Comparison of ENCODE assay signal across 8 cellular contexts in genomic region chr2:240569523-240569997, GRCh38.
DNase-seq lines count a peak whose midpoint lies in the region; ATAC-seq and TF ChIP-seq lines count a peak whose summit lies in the region.

No MANE protein-coding gene starts in this region.

- peak overlapping the region; percentile 68 for H3K4me3 ChIP-seq in AG10803 (ENCODE audit: low read length)
- H3K4me3 ChIP-seq in NT2/D1 (ENCODE audit: insufficient read length, low read depth) = peak overlapping the region; percentile 57
- H3K4me3 ChIP-seq in duodenal mucosa (ENCODE audit: low read depth in 1 of 2, low read length in 2 of 2) = peak overlapping the region; percentile 87 to 94

- H3K9me3 ChIP-seq in NT2/D1 (ENCODE audit: insufficient read depth, low read length) = no peaks in the 10 kb centered on the region
- no peaks in the 10 kb centered on the region for H3K9me3 ChIP-seq in duodenal mucosa (ENCODE audit: control insufficient read depth in 1 of 2, low read length in 2 of 2)

- H3K27me3 ChIP-seq in NT2/D1 (ENCODE audit: insufficient read depth, insufficient read length) = peaks cover 29% of the 10 kb centered on the region
- H3K27me3 ChIP-seq in duodenal mucosa (ENCODE audit: control insufficient read depth in 1 of 2, insufficient read depth in 2 of 2, low read length in 2 of 2) = no peaks in the 10 kb centered on the region

- no peak for TF ChIP-seq CTCF in AG10803 (conservative IDR thresholded peaks at IDR 0.05; ENCODE audit: low read length)
- no peak for TF ChIP-seq CTCF in nephron (IDR thresholded peaks at IDR 0.05; ENCODE audit: unreplicated experiment in 3 of 3)

- H3K9ac ChIP-seq in NT2/D1 (ENCODE audit: insufficient read length, low read depth) (peak overlapping the region; percentile 87), duodenal mucosa (ENCODE audit: low read depth in 1 of 2, low read length in 2 of 2) (peak overlapping the region; percentile 63 to 85)

- DNase-seq in AG10803 (ENCODE audit: low read depth) (no peak), NT2/D1 (ENCODE audit: low read depth, low spot score) (no peak), epidermal melanocyte (ENCODE audit: insufficient read length, low spot score) (no peak), cerebellar cortex (ENCODE audit: low spot score) (no peak)

- no peak overlapping the region for H3K27ac Mint-ChIP-seq in nephron

- peaks cover 6% of the 10 kb centered on the region for H3K4me1 Mint-ChIP-seq in nephron

- H3K4me3 Mint-ChIP-seq in nephron = peak overlapping the region; percentile 77 to 81 (median 81)

- no peaks in the 10 kb centered on the region for H3K36me3 Mint-ChIP-seq in nephron (ENCODE audit: low read depth)

- H3K9me3 Mint-ChIP-seq in nephron = no peaks in the 10 kb centered on the region

- peaks cover 9% of the 10 kb centered on the region for H3K27me3 Mint-ChIP-seq in nephron (ENCODE audit: low read depth)

- no peak overlapping the region for H3K27ac ChIP-seq in duodenal mucosa (ENCODE audit: low read depth, low read length)

- H3K4me1 ChIP-seq in NT2/D1 (ENCODE audit: insufficient read depth, insufficient read length) = peaks cover 42% of the 10 kb centered on the region
- H3K4me1 ChIP-seq in duodenal mucosa (ENCODE audit: control insufficient read depth in 1 of 2, insufficient read depth in 2 of 2, low read length in 2 of 2) = peaks cover 48 to 52% of the 10 kb centered on the region in 2 donors

- H3K36me3 ChIP-seq in NT2/D1 (ENCODE audit: insufficient read depth, insufficient read length, low read length) = peaks cover 15% of the 10 kb centered on the region
- peaks cover 4 to 25% of the 10 kb centered on the region in 2 donors for H3K36me3 ChIP-seq in duodenal mucosa (ENCODE audit: control insufficient read depth in 1 of 2, insufficient read depth in 2 of 2, low read length in 2 of 2)

- no peak for ATAC-seq in GM19035 (IDR thresholded peaks at IDR 0.05; ENCODE audit: unreplicated experiment)
- no peak for ATAC-seq in HG03159 (IDR thresholded peaks at IDR 0.05; ENCODE audit: unreplicated experiment)
